ENCODE assay signal across 8 cellular contexts in the genomic region with DNA sequence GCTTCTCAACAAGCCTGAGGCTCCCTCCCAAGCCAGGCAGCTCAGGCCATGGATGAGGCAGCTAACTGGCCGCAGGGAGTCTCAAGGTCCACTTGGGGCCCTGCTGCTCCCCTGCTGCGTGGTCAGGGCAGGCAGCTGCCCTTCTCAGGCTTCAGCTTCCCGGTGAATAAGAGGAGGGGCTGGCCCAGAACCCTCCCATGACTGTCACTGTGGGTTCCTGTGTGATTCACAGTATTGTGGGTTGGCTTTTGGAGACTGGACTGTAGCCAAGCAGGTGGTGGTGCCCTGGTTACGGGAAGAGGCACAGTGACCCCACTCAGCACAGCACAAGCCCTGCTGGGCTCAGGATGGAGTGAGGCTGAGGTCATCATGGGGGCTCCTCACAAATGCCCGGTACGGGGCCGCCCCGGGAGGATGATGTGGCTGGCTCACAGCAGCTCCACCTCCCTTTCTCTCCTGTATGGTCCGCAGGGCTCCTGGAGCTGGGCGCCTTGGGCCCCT.
A peak's percentile ranks its signal among the peaks of the same experiment; 100 is the strongest.
DNase-seq lines count a peak whose midpoint lies in the region; ATAC-seq lines count a peak whose summit lies in the region.

No MANE protein-coding gene starts in this region.

- H3K9me3 ChIP-seq in effector memory CD4-positive, alpha-beta T cell (ENCODE audit: control insufficient read depth, low read length) = no peaks in the 10 kb centered on the region

- POLR2A ChIA-PET in naive thymus-derived CD8-positive, alpha-beta T cell (lab: Charles Lee) = no interaction called here

- no peaks in the 10 kb centered on the region for H3K36me3 ChIP-seq in effector memory CD4-positive, alpha-beta T cell (ENCODE audit: control insufficient read depth, insufficient read depth, low read length)

- peak; percentile 10 for DNase-seq in AG08395 (ENCODE audit: low spot score)
- peak; percentile 8 for DNase-seq in HCEC 1CT
- peak; percentile 60 for DNase-seq in islet precursor cell
- no peak for DNase-seq in midbrain (lab: John Stamatoyannopoulos, UW)
- no peak for DNase-seq in effector memory CD4-positive, alpha-beta T cell
- no peak for DNase-seq in naive thymus-derived CD8-positive, alpha-beta T cell

- no peaks in the 10 kb centered on the region for H3K27me3 ChIP-seq in effector memory CD4-positive, alpha-beta T cell (replicated peaks; ENCODE audit: control insufficient read depth, insufficient read depth, low read length, poor library complexity, severe bottlenecking)

- no peak overlapping the region for H3K4me3 ChIP-seq in effector memory CD4-positive, alpha-beta T cell (ENCODE audit: insufficient read depth, low read depth, low read length, poor library complexity, severe bottlenecking)

- no peak overlapping the region for H3K27ac ChIP-seq in effector memory CD4-positive, alpha-beta T cell (ENCODE audit: insufficient read depth, low read length, poor library complexity, severe bottlenecking)

- peaks cover 34% of the 10 kb centered on the region for H3K27me3 Mint-ChIP-seq in activated T-helper 17 cell treated with anti-CD3 and anti-CD28 coated beads, Interleukin-2, amount 50 U/mL, for 72 hours
- peaks cover 2 to 13% (median 4%) of the 10 kb centered on the region in 5 donors for H3K27me3 Mint-ChIP-seq in naive thymus-derived CD8-positive, alpha-beta T cell

- ATAC-seq in activated T-helper 17 cell treated with anti-CD3 and anti-CD28 coated beads, Interleukin-2, amount 50 U/mL, for 72 hours (replicated peaks) = peak; percentile 79
- ATAC-seq in GM21515 (IDR thresholded peaks at IDR 0.05; ENCODE audit: unreplicated experiment) = no peak
- no peak for ATAC-seq in naive thymus-derived CD8-positive, alpha-beta T cell

- H3K27ac Mint-ChIP-seq in activated T-helper 17 cell treated with anti-CD3 and anti-CD28 coated beads, Interleukin-2, amount 50 U/mL, for 72 hours = no peak overlapping the region
- no peak overlapping the region for H3K27ac Mint-ChIP-seq in naive thymus-derived CD8-positive, alpha-beta T cell

- H3K4me3 Mint-ChIP-seq in activated T-helper 17 cell treated with anti-CD3 and anti-CD28 coated beads, Interleukin-2, amount 50 U/mL, for 72 hours = no peak overlapping the region
- H3K4me3 Mint-ChIP-seq in naive thymus-derived CD8-positive, alpha-beta T cell = no peak overlapping the region

- no peaks in the 10 kb centered on the region for H3K36me3 Mint-ChIP-seq in activated T-helper 17 cell treated with anti-CD3 and anti-CD28 coated beads, Interleukin-2, amount 50 U/mL, for 72 hours (ENCODE audit: low read depth)
- no peaks in the 10 kb centered on the region for H3K36me3 Mint-ChIP-seq in naive thymus-derived CD8-positive, alpha-beta T cell

- no peaks in the 10 kb centered on the region for H3K4me1 ChIP-seq in effector memory CD4-positive, alpha-beta T cell (ENCODE audit: control insufficient read depth, insufficient read depth, low read length, poor library complexity, severe bottlenecking)

- H3K9me3 Mint-ChIP-seq in activated T-helper 17 cell treated with anti-CD3 and anti-CD28 coated beads, Interleukin-2, amount 50 U/mL, for 72 hours = no peaks in the 10 kb centered on the region
- H3K9me3 Mint-ChIP-seq in naive thymus-derived CD8-positive, alpha-beta T cell = no peaks in the 10 kb centered on the region

- H3K4me1 Mint-ChIP-seq in activated T-helper 17 cell treated with anti-CD3 and anti-CD28 coated beads, Interleukin-2, amount 50 U/mL, for 72 hours = peaks cover 17% of the 10 kb centered on the region
- H3K4me1 Mint-ChIP-seq in naive thymus-derived CD8-positive, alpha-beta T cell = peaks cover 3 to 22% (median 15%) of the 10 kb centered on the region in 4 donors

Comparison
In these comparisons a context has a peak if more than half of its experiments do, and no peak if none do; other contexts are left out.
1. DNase-seq: peak in AG08395 (single experiment), HCEC 1CT (single experiment) and islet precursor cell (single experiment); none in midbrain (single experiment), effector memory CD4-positive, alpha-beta T cell (0 of 3) and naive thymus-derived CD8-positive, alpha-beta T cell (0 of 10).